ENCODE assay signal across 8 cellular contexts in the genomic region with DNA sequence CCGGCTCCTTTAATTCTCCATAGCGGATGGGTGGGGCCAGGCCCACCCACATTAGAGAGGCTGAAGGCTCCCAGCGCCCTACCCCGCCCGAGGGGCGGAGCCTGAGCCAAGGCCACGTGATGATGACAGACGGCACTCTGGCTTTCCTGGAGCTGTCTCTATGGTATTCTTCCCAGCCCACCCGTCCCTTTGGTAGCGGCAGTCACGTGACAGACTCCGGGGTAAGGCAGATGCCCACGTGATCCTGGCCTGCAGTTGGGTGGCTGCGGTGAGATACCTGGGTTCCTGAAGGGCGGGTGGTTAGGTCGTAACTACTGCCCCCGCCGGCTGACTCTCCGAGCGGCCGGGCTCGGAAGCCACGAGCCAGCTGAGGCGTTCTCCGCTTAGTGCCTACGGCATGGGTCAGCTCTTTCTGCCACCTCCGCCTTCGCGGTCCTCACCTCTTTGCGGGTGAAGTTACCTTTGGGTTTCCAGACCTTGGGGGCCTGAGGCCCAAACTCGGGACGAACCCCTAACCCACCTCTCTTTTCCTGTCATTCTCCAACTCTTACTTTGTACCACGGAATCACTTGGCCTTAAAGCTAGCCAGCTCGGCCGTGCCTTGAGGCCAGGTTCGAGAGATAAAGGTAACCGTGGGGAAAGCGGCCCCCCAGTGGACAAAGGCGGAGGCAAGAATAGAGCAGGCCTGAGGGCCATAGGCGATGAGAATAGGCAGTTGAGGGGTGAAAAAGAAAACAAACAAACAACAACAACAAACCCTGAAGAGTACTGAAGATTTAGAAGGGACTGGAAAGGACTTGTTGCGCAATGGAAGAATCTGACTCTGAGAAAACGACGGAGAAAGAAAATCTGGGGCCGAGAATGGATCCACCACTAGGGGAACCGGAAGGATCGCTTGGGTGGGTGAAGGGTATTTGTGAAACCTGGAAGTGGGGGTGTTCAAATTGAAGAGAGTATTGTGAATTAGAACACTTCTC. TPM values are rescaled to one million over a fixed set of nuclear protein-coding genes. Genes with fewer than 3 reads are reported as not detected.
DNase-seq lines count a peak whose midpoint lies in the region; ATAC-seq and TF ChIP-seq lines count a peak whose summit lies in the region.

A gene with protein sequence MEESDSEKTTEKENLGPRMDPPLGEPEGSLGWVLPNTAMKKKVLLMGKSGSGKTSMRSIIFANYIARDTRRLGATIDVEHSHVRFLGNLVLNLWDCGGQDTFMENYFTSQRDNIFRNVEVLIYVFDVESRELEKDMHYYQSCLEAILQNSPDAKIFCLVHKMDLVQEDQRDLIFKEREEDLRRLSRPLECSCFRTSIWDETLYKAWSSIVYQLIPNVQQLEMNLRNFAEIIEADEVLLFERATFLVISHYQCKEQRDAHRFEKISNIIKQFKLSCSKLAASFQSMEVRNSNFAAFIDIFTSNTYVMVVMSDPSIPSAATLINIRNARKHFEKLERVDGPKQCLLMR (plus strand): TSS at position 229 of the 977 bp plus-strand sequence. CDS start 579 bp downstream, at position 808.

- peaks cover 9% of the 10 kb centered on the region for H3K4me1 Mint-ChIP-seq in activated T-cell treated with anti-CD3 and anti-CD28 coated beads, Interleukin-2, amount 50 U/mL, for 72 hours (ENCODE audit: low read depth)

- DNase-seq in DMS79 (lab: John Stamatoyannopoulos, UW) (peak; percentile 86), KBM-7 (peak; percentile 99), esophagus muscularis mucosa (ENCODE audit: extremely low spot score) (peak; percentile 97)
- DNase-seq in activated T-cell treated with anti-CD3 and anti-CD28 coated beads, Interleukin-2, amount 50 U/mL, for 72 hours = peak; percentile 88 to 90
- peak; percentile 88 for DNase-seq in stimulated activated CD8-positive, alpha-beta memory T cell treated with anti-CD3 and anti-CD28 coated beads, Interleukin-7, amount 100 ng/mL, for 4 hours (ENCODE audit: low read depth in 2 of 2)

- no peaks in the 10 kb centered on the region for H3K9me3 Mint-ChIP-seq in activated T-cell treated with anti-CD3 and anti-CD28 coated beads, Interleukin-2, amount 50 U/mL, for 72 hours

- H3K4me3 ChIP-seq in esophagus muscularis mucosa = peak within 1 kb of the TSS; percentile 62 to 71 (median 64)
- peak within 1 kb of the TSS; percentile 76 to 79 for H3K4me3 ChIP-seq in muscle layer of duodenum (ENCODE audit: low read depth in 1 of 2, low read length in 2 of 2)

- intact Hi-C loops in esophagus muscularis mucosa (cut with DNase I) = loop anchor here (10.0 kb wide), 1 partner anchor 197 kb away; no protein-coding TSS in a partner anchor

- in situ Hi-C loops in KBM-7 (cut with MboI; ENCODE audit: low pct_unique_long_range_greater_than_20kb, low sequenced_read_pairs) = no loop called here

- peaks cover 0 to 18% (median 0%) of the 10 kb centered on the region in 4 donors for H3K36me3 ChIP-seq in esophagus muscularis mucosa
- peaks cover 0 to 13% of the 10 kb centered on the region in 2 donors for H3K36me3 ChIP-seq in muscle layer of duodenum (ENCODE audit: control insufficient read depth in 1 of 2, insufficient read depth in 2 of 2, low read length in 2 of 2)

- peak within 1 kb of the TSS; percentile 82 to 98 for H3K4me3 Mint-ChIP-seq in activated T-cell treated with anti-CD3 and anti-CD28 coated beads, Interleukin-2, amount 50 U/mL, for 72 hours

- peaks cover 0 to 26% (median 12%) of the 10 kb centered on the region in 4 donors for H3K4me1 ChIP-seq in esophagus muscularis mucosa
- H3K4me1 ChIP-seq in muscle layer of duodenum (ENCODE audit: control insufficient read depth in 1 of 2, insufficient read depth in 2 of 2, low read length in 2 of 2) = peaks cover 0 to 15% of the 10 kb centered on the region in 2 donors

- ATAC-seq in GM21717 (IDR thresholded peaks at IDR 0.05; ENCODE audit: unreplicated experiment) = peak; percentile 94
- peak; percentile 97 for ATAC-seq in activated T-cell treated with anti-CD3 and anti-CD28 coated beads, Interleukin-2, amount 50 U/mL, for 72 hours (replicated peaks in 1 of 2)

- peaks cover 9% of the 10 kb centered on the region for H3K27me3 Mint-ChIP-seq in activated T-cell treated with anti-CD3 and anti-CD28 coated beads, Interleukin-2, amount 50 U/mL, for 72 hours (ENCODE audit: low read depth)

- H3K9me3 ChIP-seq in esophagus muscularis mucosa = no peaks in the 10 kb centered on the region
- no peaks in the 10 kb centered on the region for H3K9me3 ChIP-seq in muscle layer of duodenum (ENCODE audit: control insufficient read depth in 1 of 2, low read length in 2 of 2)

- H3K27ac Mint-ChIP-seq in activated T-cell treated with anti-CD3 and anti-CD28 coated beads, Interleukin-2, amount 50 U/mL, for 72 hours = peak within 1 kb of the TSS; percentile 90

- H3K27ac ChIP-seq in esophagus muscularis mucosa (replicated peaks in 1 of 4) = peak within 1 kb of the TSS; percentile 80 to 89 (median 86)
- H3K27ac ChIP-seq in muscle layer of duodenum (ENCODE audit: low read length) = peak within 1 kb of the TSS; percentile 92

- H3K27me3 ChIP-seq in esophagus muscularis mucosa (no peaks in the 10 kb centered on the region), muscle layer of duodenum (ENCODE audit: low read depth, low read length) (no peaks in the 10 kb centered on the region)

- peak; percentile 47 to 54 (median 51) for TF ChIP-seq CTCF in esophagus muscularis mucosa (IDR thresholded peaks at IDR 0.05)

- 42% methylated on average over 28 of the region's 46 CpGs for WGBS in esophagus muscularis mucosa

- no peaks in the 10 kb centered on the region for H3K36me3 Mint-ChIP-seq in activated T-cell treated with anti-CD3 and anti-CD28 coated beads, Interleukin-2, amount 50 U/mL, for 72 hours (ENCODE audit: insufficient read depth in 2 of 2)

- TF ChIP-seq EP300 in esophagus muscularis mucosa (IDR thresholded peaks at IDR 0.05) = no peak

- TF ChIP-seq POLR2A in esophagus muscularis mucosa (IDR thresholded peaks at IDR 0.05; ENCODE audit: low read depth) = no peak

TF ChIP-seq in PFSK-1, 5 proteins besides CTCF, POLR2A, EP300 and RAD21:
- TF ChIP-seq SIN3A (IDR thresholded peaks at IDR 0.05; ENCODE audit: borderline replicate concordance, insufficient read depth, low read length) (no peak), POLR2AphosphoS5 (IDR thresholded peaks at IDR 0.05; ENCODE audit: low read depth, low read length) (0 out of 2 replicates have a peak, but pooled peaks have one; percentile 46)

RNA-seq across cellular contexts. Expression of the gene that starts here (rescaled TPM):
- 5.2 TPM for polyA plus RNA-seq in PFSK-1 (2012; ENCODE audit: insufficient read length, low read depth)
- 10 to 100 TPM; 10.9 to 11.5 TPM for total RNA-seq in activated T-cell treated with anti-CD3 and anti-CD28 coated beads, Interleukin-2, amount 50 U/mL, for 72 hours
- total RNA-seq in esophagus muscularis mucosa = 10 to 100 TPM; 17.2 to 24.9 (median 19.4) TPM

Comparison
In these comparisons a context has a peak if more than half of its experiments do, and no peak if none do; other contexts are left out.
1. Peak in every context shown above with its lines: DNase-seq, ATAC-seq, H3K4me3 ChIP-seq and H3K27ac ChIP-seq.